In the genomic region with DNA sequence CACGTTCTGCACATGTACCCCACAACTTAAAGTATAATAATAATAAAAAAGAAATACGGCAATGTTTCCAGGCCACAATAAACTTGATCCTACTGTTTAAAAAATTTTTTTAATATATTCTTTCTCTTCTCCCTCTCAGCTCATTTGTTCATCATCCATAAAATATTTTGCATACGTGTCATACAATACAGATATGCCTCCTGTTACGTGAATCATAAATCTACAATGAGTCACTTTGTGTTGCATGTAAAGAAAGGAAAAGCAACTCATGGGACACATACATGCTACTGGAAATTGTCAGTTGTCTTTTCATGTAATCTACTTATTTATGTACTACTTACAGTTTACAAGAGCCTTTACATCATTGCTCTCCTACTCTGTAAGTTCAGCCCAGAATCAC, we compare ENCODE assay signal across 26 cellular contexts. TPM values are rescaled to one million over a fixed set of nuclear protein-coding genes. Genes with fewer than 3 reads are reported as not detected.
"Had no signal": no experiment of that assay in that cellular context is flagged by ENCODE, and none has a peak within 500 bp of the region (broad histone marks: within the 10 kb centered on the region; RNA-seq: fewer than 3 reads in every experiment).

No MANE protein-coding gene starts in this region.

- H3K4me1 Mint-ChIP-seq: activated naive CD8-positive, alpha-beta T cell treated with anti-CD3 and anti-CD28 coated beads for 36 hours; memory B cell had no signal

- H3K36me3 Mint-ChIP-seq: activated naive CD8-positive, alpha-beta T cell treated with anti-CD3 and anti-CD28 coated beads for 36 hours; memory B cell; natural killer cell treated with Interleukin-12 subunit alpha and Interleukin-12 subunit beta and Interleukin-15 and Interleukin-18, amount 100 ng/mL, for 72 hours had no signal

- H3K9me3 ChIP-seq: heart left ventricle, neutrophil, ovary, prostate gland, spleen, testis, upper lobe of left lung had no signal

- H3K4me1 ChIP-seq: prostate gland, testis had no signal

- H3K4me3 Mint-ChIP-seq: activated naive CD8-positive, alpha-beta T cell treated with anti-CD3 and anti-CD28 coated beads for 36 hours; activated T-cell treated with anti-CD3 and anti-CD28 coated beads, Interleukin-2, amount 50 U/mL, for 4 hours; dendritic cell treated with granulocyte-macrophage colony-stimulating factor and Interleukin-4, amounts not matched to agents 40 ng/mL and 50 ng/mL, for 4 days; memory B cell; natural killer cell treated with Interleukin-12 subunit alpha and Interleukin-12 subunit beta and Interleukin-15 and Interleukin-18, amount 100 ng/mL, for 72 hours had no signal

- DNase-seq: activated CD4-positive, CD25-positive, alpha-beta regulatory T cell treated with anti-CD3 and anti-CD28 coated beads, Interleukin-2, amount 50 U/mL, for 72 hours; activated CD8-positive, alpha-beta memory T cell treated with anti-CD3 and anti-CD28 coated beads, Interleukin-2, amount 50 U/mL, for 4 hours; activated naive CD4-positive, alpha-beta T cell treated with Interleukin-2 at 50 U/mL for 16 hours; activated naive CD8-positive, alpha-beta T cell treated with anti-CD3 and anti-CD28 coated beads for 36 hours; activated T-cell treated with anti-CD3 and anti-CD28 coated beads, Interleukin-2, amount 50 U/mL, for 4 hours; amniotic stem cell; effector CD4-positive, alpha-beta T cell; heart left ventricle; islet precursor cell; left cardiac atrium; ovary; spleen; stimulated activated CD4-positive, alpha-beta T cell treated with anti-CD3 and anti-CD28 coated beads, Interleukin-4, amount 100 ng/mL, for 1 hour; stimulated activated naive CD4-positive, alpha-beta T cell; testis; upper lobe of left lung; WERI-Rb-1 had no signal

- H3K27me3 ChIP-seq: cardiac muscle cell, ovary, testis, upper lobe of left lung had no signal

- H3K4me3 ChIP-seq: cardiac muscle cell, heart left ventricle, ovary, prostate gland, spleen, testis, upper lobe of left lung had no signal

- H3K27ac Mint-ChIP-seq: activated naive CD8-positive, alpha-beta T cell treated with anti-CD3 and anti-CD28 coated beads for 36 hours; dendritic cell treated with granulocyte-macrophage colony-stimulating factor and Interleukin-4, amounts not matched to agents 40 ng/mL and 50 ng/mL, for 4 days; memory B cell; natural killer cell treated with Interleukin-12 subunit alpha and Interleukin-12 subunit beta and Interleukin-15 and Interleukin-18, amount 100 ng/mL, for 72 hours had no signal

- H3K27ac ChIP-seq: cardiac muscle cell, heart left ventricle, neutrophil, ovary, prostate gland, spleen, testis, upper lobe of left lung, WERI-Rb-1 had no signal

- H3K9me3 Mint-ChIP-seq: activated naive CD8-positive, alpha-beta T cell treated with anti-CD3 and anti-CD28 coated beads for 36 hours; activated T-cell treated with anti-CD3 and anti-CD28 coated beads, Interleukin-2, amount 50 U/mL, for 4 hours; dendritic cell treated with granulocyte-macrophage colony-stimulating factor and Interleukin-4, amounts not matched to agents 40 ng/mL and 50 ng/mL, for 4 days had no signal

- H3K36me3 ChIP-seq: cardiac muscle cell, heart left ventricle, neutrophil, ovary, prostate gland, spleen, upper lobe of left lung, WERI-Rb-1 had no signal

RNA-seq across cellular contexts. Expression of a gene that starts 1.1 kb away (rescaled TPM):
- total RNA-seq: activated naive CD8-positive, alpha-beta T cell treated with anti-CD3 and anti-CD28 coated beads for 36 hours; activated T-cell treated with anti-CD3 and anti-CD28 coated beads, Interleukin-2, amount 50 U/mL, for 4 hours; cardiac muscle cell; chondrocyte; heart left ventricle; left cardiac atrium; natural killer cell treated with Interleukin-12 subunit alpha and Interleukin-12 subunit beta and Interleukin-15 and Interleukin-18, amount 100 ng/mL, for 72 hours; ovary; prostate gland; spleen; T-helper 2 cell treated with Interferon-gamma antibody and Interleukin-4, amounts not matched to agents 100 ng/mL and 5 ng/mL, for 36 hours; upper lobe of left lung had no signal
- polyA plus RNA-seq: cardiac muscle cell, esophagus, heart left ventricle, spleen had no signal
